ENCODE assay signal across 4 cellular contexts in genomic region chr7:80735330-80735729, GRCh38.
"Had no signal": no experiment of that assay in that cellular context is flagged by ENCODE, and none has a peak within 500 bp of the region (broad histone marks: within the 10 kb centered on the region; RNA-seq: fewer than 3 reads in every experiment).

No MANE protein-coding gene starts in this region.

- ATAC-seq: GM23338 had no signal

- H3K4me3 ChIP-seq: GM23338 had no signal

- H3K4me3 Mint-ChIP-seq: GM23338, H9 had no signal

- H3K4me2 ChIP-seq: GM23338 had no signal

- H2AFZ ChIP-seq: GM23338 had no signal

- DNase-seq: H9, HCEC 1CT, IMR-90 had no signal

- H3K9me3 Mint-ChIP-seq: GM23338, H9 had no signal

- H3K27ac Mint-ChIP-seq: GM23338, H9 had no signal
